ENCODE assay signal across 13 cellular contexts in genomic region chr10:97781541-97782331, GRCh38. TPM values are rescaled to one million over a fixed set of nuclear protein-coding genes. Genes with fewer than 3 reads are reported as not detected.
DNase-seq lines count a peak whose midpoint lies in the region; ATAC-seq and TF ChIP-seq lines count a peak whose summit lies in the region.
"Had no signal": no experiment of that assay in that cellular context is flagged by ENCODE, and none has a peak within 500 bp of the region (broad histone marks: within the 10 kb centered on the region; RNA-seq: fewer than 3 reads in every experiment).

No MANE protein-coding gene starts in this region.

- POLR2A ChIA-PET in HEK293 (lab: Yijun Ruan, JAX), result interaction anchor here (0.6 kb wide), 1 partner anchor 19 kb away, joined by 3 read pairs; no protein-coding TSS in a partner anchor
- POLR2A ChIA-PET in activated naive CD8-positive, alpha-beta T cell treated with anti-CD3 and anti-CD28 coated beads, Interleukin-2, amount 10 ng/mL, durations not matched to agents 7 days and 5 days (lab: Charles Lee), result interaction anchor here (0.9 to 1.5 kb wide), 5 partner anchors 9 to 88 kb away, joined by 3 to 12 read pairs (median 4); partner anchors contain the start of genes GOLGA7B and ZFYVE27

- peak overlapping the region; percentile 88 for H3K4me2 ChIP-seq in BLaER1

- H3K9ac ChIP-seq in BLaER1, result peak overlapping the region; percentile 58

- peak overlapping the region; percentile 71 for H3K4me3 Mint-ChIP-seq in activated naive CD8-positive, alpha-beta T cell treated with anti-CD3 and anti-CD28 coated beads, Interleukin-2, amount 10 ng/mL, durations not matched to agents 7 days and 5 days

- no peaks in the 10 kb centered on the region for H3K36me3 ChIP-seq in BLaER1
- no peaks in the 10 kb centered on the region for H3K36me3 ChIP-seq in HEK293 (ENCODE audit: control insufficient read depth in 2 of 2, insufficient read depth in 1 of 2, low read length in 2 of 2)
- no peaks in the 10 kb centered on the region for H3K36me3 ChIP-seq in mucosa of descending colon (ENCODE audit: low read depth)
- H3K36me3 ChIP-seq: brain microvascular endothelial cell had no signal

- no peaks in the 10 kb centered on the region for H3K36me3 Mint-ChIP-seq in activated naive CD8-positive, alpha-beta T cell treated with anti-CD3 and anti-CD28 coated beads, Interleukin-2, amount 10 ng/mL, durations not matched to agents 7 days and 5 days

- no peaks in the 10 kb centered on the region for H4K20me1 ChIP-seq in BLaER1

- H3K4me1 ChIP-seq in BLaER1 (peaks cover 56% of the 10 kb centered on the region), HEK293 (ENCODE audit: control insufficient read depth, insufficient read depth, low read length) (peaks cover 10% of the 10 kb centered on the region; the same call in 1 of the 2 replicates), mucosa of descending colon (ENCODE audit: low read depth) (no peaks in the 10 kb centered on the region)

- H3K27ac Mint-ChIP-seq in activated naive CD8-positive, alpha-beta T cell treated with anti-CD3 and anti-CD28 coated beads, Interleukin-2, amount 10 ng/mL, durations not matched to agents 7 days and 5 days, result peak overlapping the region; percentile 89

- peaks cover 27% of the 10 kb centered on the region for H3K4me1 Mint-ChIP-seq in activated naive CD8-positive, alpha-beta T cell treated with anti-CD3 and anti-CD28 coated beads, Interleukin-2, amount 10 ng/mL, durations not matched to agents 7 days and 5 days

- no peaks in the 10 kb centered on the region for H3K27me3 ChIP-seq in BLaER1
- H3K27me3 ChIP-seq: brain microvascular endothelial cell had no signal

- no peaks in the 10 kb centered on the region for H3K9me3 Mint-ChIP-seq in activated naive CD8-positive, alpha-beta T cell treated with anti-CD3 and anti-CD28 coated beads, Interleukin-2, amount 10 ng/mL, durations not matched to agents 7 days and 5 days

- H3K27ac ChIP-seq in BLaER1 (peak overlapping the region; percentile 79), HEK293 (ENCODE audit: extremely low read depth, low read depth, low read length) (no peak overlapping the region)
- H3K27ac ChIP-seq: brain microvascular endothelial cell, epithelial cell of prostate had no signal

- intact Hi-C loops in mucosa of descending colon (cut with DNase I, micrococcal nuclease), result no loop called here

- H3K9me3 ChIP-seq in BLaER1 (no peaks in the 10 kb centered on the region), HEK293 (ENCODE audit: control insufficient read depth, insufficient read depth, low read depth, low read length) (no peaks in the 10 kb centered on the region), mucosa of descending colon (no peaks in the 10 kb centered on the region)

- TF ChIP-seq CTCF in HEK293 (tag by site-specific recombination; IDR thresholded peaks at IDR 0.05) (no peak), mucosa of descending colon (IDR thresholded peaks at IDR 0.05) (no peak)

- H3K4me3 ChIP-seq in BLaER1 (no peak overlapping the region), HEK293 (ENCODE audit: low read depth, low read length) (no peak overlapping the region), mucosa of descending colon (no peak overlapping the region)

- peak; percentile 71 for ATAC-seq in activated naive CD8-positive, alpha-beta T cell treated with anti-CD3 and anti-CD28 coated beads, Interleukin-2, amount 10 ng/mL, durations not matched to agents 7 days and 5 days (ENCODE audit: low read depth)
- peak; percentile 8 for ATAC-seq in mucosa of descending colon
- no peak for ATAC-seq in GM19395 (IDR thresholded peaks at IDR 0.05; ENCODE audit: unreplicated experiment)
- no peak for ATAC-seq in GM18498 (IDR thresholded peaks at IDR 0.05; ENCODE audit: unreplicated experiment)

- DNase-seq in activated naive CD8-positive, alpha-beta T cell treated with anti-CD3 and anti-CD28 coated beads, Interleukin-2, amount 10 ng/mL, durations not matched to agents 7 days and 5 days, result peak; percentile 62
- DNase-seq in mucosa of descending colon, result no peak
- DNase-seq in AML-193 (lab: John Stamatoyannopoulos, UW), result no peak
- DNase-seq in T-helper 9 cell, result no peak
- DNase-seq: brain microvascular endothelial cell, NCI-H2081 treated with DMSO at 0.1 percent for 48 hours had no signal

- CTCF ChIA-PET in HEK293 (lab: Yijun Ruan, JAX), result interaction anchor here (0.6 to 4.5 kb wide), 5 partner anchors 9 to 105 kb away, joined by 4 to 29 read pairs (median 6); no protein-coding TSS in a partner anchor

- peaks cover 5% of the 10 kb centered on the region for H3K27me3 Mint-ChIP-seq in activated naive CD8-positive, alpha-beta T cell treated with anti-CD3 and anti-CD28 coated beads, Interleukin-2, amount 10 ng/mL, durations not matched to agents 7 days and 5 days

TF ChIP-seq in HEK293, 187 proteins besides CTCF, POLR2A, EP300 and RAD21:
- TF ChIP-seq SCRT1 (tag by site-specific recombination; IDR thresholded peaks at IDR 0.05; ENCODE audit: borderline replicate concordance), result no peak
- TF ChIP-seq ZBTB8A (tag by site-specific recombination; IDR thresholded peaks at IDR 0.05), result peak; percentile 48; the same call in 1 of the 2 replicates
- peak; percentile 96 for TF ChIP-seq ZIC2 (tag by site-specific recombination; IDR thresholded peaks at IDR 0.05)

RNA-seq across cellular contexts. Expression of gene SFRP5, which starts 9.9 kb away (rescaled TPM):
- under 1 TPM; 0.22 to 0.23 TPM for total RNA-seq in activated naive CD8-positive, alpha-beta T cell treated with anti-CD3 and anti-CD28 coated beads, Interleukin-2, amount 10 ng/mL, durations not matched to agents 7 days and 5 days
- 10 to 100 TPM in 1 of 3 donors, 1 to 10 TPM in 1, under 1 TPM in 1; 0.41 to 23.0 (median 1.0) TPM for total RNA-seq in mucosa of descending colon
- total RNA-seq: lung microvascular endothelial cell; T-helper 1 cell treated with Interleukin-12 subunit alpha and Interleukin-12 subunit beta and Interleukin-4 antibody, amounts not matched to agents 30 ng/mL and 1 ng/mL, for 36 hours had no signal

RNA-seq across cellular contexts. Expression of gene ZFYVE27, which starts 44.8 kb away (rescaled TPM):
- total RNA-seq in activated naive CD8-positive, alpha-beta T cell treated with anti-CD3 and anti-CD28 coated beads, Interleukin-2, amount 10 ng/mL, durations not matched to agents 7 days and 5 days, result 10 to 100 TPM; 36.9 to 43.4 TPM
- 10 to 100 TPM; 48.8 to 83.7 (median 55.0) TPM for total RNA-seq in mucosa of descending colon

Comparison
In these comparisons a context has a peak if more than half of its experiments do, and no peak if none do; other contexts are left out.
1. ATAC-seq: peak in activated naive CD8-positive, alpha-beta T cell treated with anti-CD3 and anti-CD28 coated beads, Interleukin-2, amount 10 ng/mL, durations not matched to agents 7 days and 5 days (single experiment) and mucosa of descending colon (single experiment); none in GM19395 (single experiment) and GM18498 (single experiment).